In the genomic region with DNA sequence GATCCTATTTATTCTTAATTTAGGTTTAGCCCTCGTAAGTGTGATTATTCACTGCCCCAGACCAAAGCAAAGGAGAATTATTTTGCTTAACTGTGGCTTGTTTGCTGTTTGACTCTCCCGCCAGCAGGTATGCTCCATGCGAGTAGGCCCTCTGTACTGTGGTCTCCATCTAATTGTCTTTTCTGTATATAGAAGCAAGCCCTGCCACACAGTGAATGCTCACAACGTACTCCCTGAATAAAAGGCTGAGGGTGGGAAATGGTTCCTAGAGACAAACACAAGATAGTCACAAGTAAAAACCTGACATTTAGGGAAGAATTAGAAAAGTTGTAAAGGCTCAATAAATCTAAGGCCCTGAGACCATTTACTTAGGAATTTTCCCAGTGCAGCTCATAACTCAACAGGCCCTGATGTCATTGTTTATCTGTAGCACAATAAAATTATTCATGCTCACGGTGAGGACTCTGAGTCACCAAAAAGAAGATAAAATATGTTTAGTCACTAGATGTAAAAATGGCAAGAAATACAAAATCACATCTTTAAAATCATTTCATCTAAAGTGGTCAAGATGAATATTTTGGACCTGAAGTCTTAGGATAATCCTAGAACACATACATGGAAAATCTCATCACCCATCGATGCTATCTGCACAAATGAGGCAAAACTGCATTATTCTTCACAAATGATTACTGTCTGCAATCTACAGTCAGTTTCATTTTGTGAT, we compare ENCODE assay signal across 14 cellular contexts.
DNase-seq lines count a peak whose midpoint lies in the region; ATAC-seq and TF ChIP-seq lines count a peak whose summit lies in the region.
"Had no signal": no experiment of that assay in that cellular context is flagged by ENCODE, and none has a peak within 500 bp of the region (broad histone marks: within the 10 kb centered on the region; RNA-seq: fewer than 3 reads in every experiment).

No MANE protein-coding gene starts in this region.

- H3K36me3 Mint-ChIP-seq in stimulated activated naive B cell treated with anti-CD40 and anti-IgM and Interleukin-4, amounts not matched to agents 10 μg/mL and 1 μg/mL and 100 μg/mL, for 72 hours = no peaks in the 10 kb centered on the region
- H3K36me3 Mint-ChIP-seq: activated naive CD8-positive, alpha-beta T cell treated with anti-CD3 and anti-CD28 coated beads for 36 hours had no signal

- H3K27ac Mint-ChIP-seq in stimulated activated naive B cell treated with anti-CD40 and anti-IgM and Interleukin-4, amounts not matched to agents 10 μg/mL and 1 μg/mL and 100 μg/mL, for 72 hours = no peak overlapping the region
- H3K27ac Mint-ChIP-seq: activated naive CD8-positive, alpha-beta T cell treated with anti-CD3 and anti-CD28 coated beads for 36 hours had no signal

- no peaks in the 10 kb centered on the region for H3K36me3 ChIP-seq in RWPE2 (ENCODE audit: low read depth)

- H3K27ac ChIP-seq in RWPE2 (ENCODE audit: poor library complexity, severe bottlenecking) = peak overlapping the region; percentile 4

- DNase-seq in ELR (ENCODE audit: low read depth) (peak; percentile 95), RWPE2 (ENCODE audit: low spot score) (no peak), fibroblast of gingiva (ENCODE audit: low read depth) (peak; percentile 39), renal cortical epithelial cell (ENCODE audit: low read depth) (peak; percentile 63), HK-2 (ENCODE audit: unreplicated experiment) (no peak), CD1c-positive myeloid dendritic cell (ENCODE audit: extremely low spot score) (no peak), SW 1271 (lab: John Stamatoyannopoulos, UW) (no peak)
- DNase-seq in stimulated activated naive B cell treated with anti-CD40 and anti-IgM and Interleukin-4, amounts not matched to agents 10 μg/mL and 1 μg/mL and 100 μg/mL, for 72 hours = no peak
- DNase-seq: activated CD4-positive, alpha-beta T cell treated with anti-CD3 and anti-CD28 coated beads, Interleukin-2, amount 50 U/mL, for 48 hours; activated naive CD8-positive, alpha-beta T cell treated with anti-CD3 and anti-CD28 coated beads for 36 hours; DMS79 treated with DMSO at 0.1 percent for 48 hours; H7; SHP77 treated with DMSO at 0.1 percent for 48 hours had no signal

- H3K4me1 Mint-ChIP-seq in stimulated activated naive B cell treated with anti-CD40 and anti-IgM and Interleukin-4, amounts not matched to agents 10 μg/mL and 1 μg/mL and 100 μg/mL, for 72 hours = no peaks in the 10 kb centered on the region
- H3K4me1 Mint-ChIP-seq: activated naive CD8-positive, alpha-beta T cell treated with anti-CD3 and anti-CD28 coated beads for 36 hours had no signal

- no peak overlapping the region for H3K4me3 ChIP-seq in RWPE2 (ENCODE audit: severe bottlenecking)

- no peaks in the 10 kb centered on the region for H3K27me3 Mint-ChIP-seq in stimulated activated naive B cell treated with anti-CD40 and anti-IgM and Interleukin-4, amounts not matched to agents 10 μg/mL and 1 μg/mL and 100 μg/mL, for 72 hours

- no peak for TF ChIP-seq CTCF in RWPE2 (IDR thresholded peaks at IDR 0.05; ENCODE audit: poor library complexity, severe bottlenecking)

- peaks cover 4% of the 10 kb centered on the region for H3K4me1 ChIP-seq in RWPE2 (ENCODE audit: insufficient read depth, poor library complexity, severe bottlenecking)

- no peak overlapping the region for H3K4me3 Mint-ChIP-seq in stimulated activated naive B cell treated with anti-CD40 and anti-IgM and Interleukin-4, amounts not matched to agents 10 μg/mL and 1 μg/mL and 100 μg/mL, for 72 hours
- H3K4me3 Mint-ChIP-seq: activated naive CD8-positive, alpha-beta T cell treated with anti-CD3 and anti-CD28 coated beads for 36 hours had no signal

- no peaks in the 10 kb centered on the region for H3K9me3 Mint-ChIP-seq in stimulated activated naive B cell treated with anti-CD40 and anti-IgM and Interleukin-4, amounts not matched to agents 10 μg/mL and 1 μg/mL and 100 μg/mL, for 72 hours
- H3K9me3 Mint-ChIP-seq: activated naive CD8-positive, alpha-beta T cell treated with anti-CD3 and anti-CD28 coated beads for 36 hours had no signal

- H3K9me3 ChIP-seq in RWPE2 (ENCODE audit: severe bottlenecking) = no peaks in the 10 kb centered on the region

- no peaks in the 10 kb centered on the region for H3K27me3 ChIP-seq in RWPE2 (ENCODE audit: insufficient read depth, poor library complexity, severe bottlenecking)

- peak; percentile 91 for ATAC-seq in RWPE2 (ENCODE audit: low read depth)
- ATAC-seq in stimulated activated naive B cell treated with anti-CD40 and anti-IgM and Interleukin-4, amounts not matched to agents 10 μg/mL and 1 μg/mL and 100 μg/mL, for 72 hours (replicated peaks) = no peak
- ATAC-seq: sciatic nerve had no signal

Comparison
In these comparisons a context has a peak if more than half of its experiments do, and no peak if none do; other contexts are left out.
1. DNase-seq: peak in ELR (single experiment), fibroblast of gingiva (single experiment) and renal cortical epithelial cell (single experiment); none in RWPE2 (single experiment), HK-2 (single experiment), stimulated activated naive B cell treated with anti-CD40 and anti-IgM and Interleukin-4, amounts not matched to agents 10 μg/mL and 1 μg/mL and 100 μg/mL, for 72 hours (single experiment), CD1c-positive myeloid dendritic cell (single experiment) and SW 1271 (0 of 2).